ENCODE assay signal across 22 cellular contexts in genomic region chr11:98300777-98301176, GRCh38.
DNase-seq lines count a peak whose midpoint lies in the region; ATAC-seq and TF ChIP-seq lines count a peak whose summit lies in the region.
"Had no signal": no experiment of that assay in that cellular context is flagged by ENCODE, and none has a peak within 500 bp of the region (broad histone marks: within the 10 kb centered on the region; RNA-seq: fewer than 3 reads in every experiment).

No MANE protein-coding gene starts in this region.

- no peaks in the 10 kb centered on the region for H4K20me1 ChIP-seq in GM23248 (ENCODE audit: insufficient read depth)

- H3K9me3 ChIP-seq in GM23248 (ENCODE audit: low read depth) (no peaks in the 10 kb centered on the region), Peyer's patch (no peaks in the 10 kb centered on the region), gastroesophageal sphincter (no peaks in the 10 kb centered on the region)
- H3K9me3 ChIP-seq in effector memory CD4-positive, alpha-beta T cell (ENCODE audit: control insufficient read depth, low read length) = no peaks in the 10 kb centered on the region

- H3K27ac ChIP-seq in GM23248 (no peak overlapping the region), Peyer's patch (no peak overlapping the region), gastroesophageal sphincter (no peak overlapping the region)
- no peak overlapping the region for H3K27ac ChIP-seq in effector memory CD4-positive, alpha-beta T cell (ENCODE audit: insufficient read depth, low read length, poor library complexity, severe bottlenecking)
- H3K27ac ChIP-seq: SK-N-MC had no signal

- H3F3A ChIP-seq in GM23248 (ENCODE audit: insufficient read depth) = no peaks in the 10 kb centered on the region

- TF ChIP-seq POLR2A in Peyer's patch (IDR thresholded peaks at IDR 0.05) = no peak
- no peak for TF ChIP-seq POLR2A in gastroesophageal sphincter (IDR thresholded peaks at IDR 0.05)

- TF ChIP-seq CTCF in fibroblast of pulmonary artery (IDR thresholded peaks at IDR 0.05; ENCODE audit: low read length, missing control alignments) (no peak), Peyer's patch (IDR thresholded peaks at IDR 0.05) (no peak), gastroesophageal sphincter (IDR thresholded peaks at IDR 0.05) (no peak)

- ATAC-seq in gastroesophageal sphincter = no peak
- ATAC-seq: GM23338, Panc1 had no signal

- no peaks in the 10 kb centered on the region for H3K9me2 ChIP-seq in GM23248 (ENCODE audit: insufficient read depth)

- TF ChIP-seq EP300 in gastroesophageal sphincter (IDR thresholded peaks at IDR 0.05) = no peak

- in situ Hi-C loops in GM23248 (cut with MboI) = no loop called here

- DNase-seq in ELR (ENCODE audit: low read depth) (peak; percentile 54), GM23248 (peak; percentile 0), NCI-H2171 treated with DMSO at 0.1 percent for 48 hours (lab: John Stamatoyannopoulos, UW) (peak; percentile 18), fibroblast of pulmonary artery (ENCODE audit: low read depth) (peak; percentile 26), Peyer's patch (no peak)
- DNase-seq in effector memory CD4-positive, alpha-beta T cell = no peak
- DNase-seq: C1 segment of cervical spinal cord; CD4-positive, alpha-beta memory T cell; COR-L47; H9; Karpas-422; MV-4-11; NCI-H1105 treated with DMSO at 0.1 percent for 48 hours; NCI-H146; NCI-H1930; NCI-H524 treated with DMSO at 0.1 percent for 48 hours; NCI-H82; SIG-M5 had no signal

- no peaks in the 10 kb centered on the region for H3K4me1 ChIP-seq in GM23248 (ENCODE audit: insufficient read depth)
- no peaks in the 10 kb centered on the region for H3K4me1 ChIP-seq in effector memory CD4-positive, alpha-beta T cell (ENCODE audit: control insufficient read depth, insufficient read depth, low read length, poor library complexity, severe bottlenecking)
- H3K4me1 ChIP-seq in Peyer's patch = no peaks in the 10 kb centered on the region
- no peaks in the 10 kb centered on the region for H3K4me1 ChIP-seq in gastroesophageal sphincter

- H3K4me3 ChIP-seq in GM23248 = no peak overlapping the region
- no peak overlapping the region for H3K4me3 ChIP-seq in fibroblast of pulmonary artery (replicated peaks; ENCODE audit: low read depth, low read length)
- no peak overlapping the region for H3K4me3 ChIP-seq in effector memory CD4-positive, alpha-beta T cell (ENCODE audit: insufficient read depth, low read depth, low read length, poor library complexity, severe bottlenecking)
- no peak overlapping the region for H3K4me3 ChIP-seq in Peyer's patch
- H3K4me3 ChIP-seq in gastroesophageal sphincter = no peak overlapping the region
- H3K4me3 ChIP-seq: GM23338, SK-N-MC had no signal

- no peak overlapping the region for H2AFZ ChIP-seq in GM23248
- H2AFZ ChIP-seq: GM23338 had no signal

- H3K9ac ChIP-seq in GM23248 = no peak overlapping the region

- no peak overlapping the region for H3K4me2 ChIP-seq in GM23248 (ENCODE audit: unreplicated experiment)
- H3K4me2 ChIP-seq: GM23338 had no signal

- H3K79me2 ChIP-seq in GM23248 (ENCODE audit: insufficient read depth) = no peaks in the 10 kb centered on the region

- H3K36me3 ChIP-seq in GM23248 (ENCODE audit: low read depth) (no peaks in the 10 kb centered on the region), Peyer's patch (no peaks in the 10 kb centered on the region), gastroesophageal sphincter (no peaks in the 10 kb centered on the region)
- H3K36me3 ChIP-seq in effector memory CD4-positive, alpha-beta T cell (ENCODE audit: control insufficient read depth, insufficient read depth, low read length) = no peaks in the 10 kb centered on the region

- 12 to 13% methylated on average over 4 of the region's 4 CpGs for WGBS in GM23248 (ENCODE audit: low coverage in 1 of 2, low lambda C conversion rate in 2 of 2, missing lambda C conversion rate in 2 of 2), 2 experiments
- 60 to 67% methylated on average over 4 of the region's 4 CpGs for WGBS in gastroesophageal sphincter (ENCODE audit: low coverage in 1 of 2), 2 donors

- no peaks in the 10 kb centered on the region for H3K27me3 ChIP-seq in GM23248 (replicated peaks; ENCODE audit: insufficient read depth)
- no peaks in the 10 kb centered on the region for H3K27me3 ChIP-seq in effector memory CD4-positive, alpha-beta T cell (replicated peaks; ENCODE audit: control insufficient read depth, insufficient read depth, low read length, poor library complexity, severe bottlenecking)
- H3K27me3 ChIP-seq in Peyer's patch = no peaks in the 10 kb centered on the region
- no peaks in the 10 kb centered on the region for H3K27me3 ChIP-seq in gastroesophageal sphincter

Comparison
In these comparisons a context has a peak if more than half of its experiments do, and no peak if none do; other contexts are left out.
1. DNase-seq: peak in ELR (single experiment), GM23248 (single experiment), NCI-H2171 treated with DMSO at 0.1 percent for 48 hours (single experiment) and fibroblast of pulmonary artery (single experiment); none in effector memory CD4-positive, alpha-beta T cell (0 of 3) and Peyer's patch (0 of 3).